19 cellular contexts compared by ENCODE assay signal in the genomic region with DNA sequence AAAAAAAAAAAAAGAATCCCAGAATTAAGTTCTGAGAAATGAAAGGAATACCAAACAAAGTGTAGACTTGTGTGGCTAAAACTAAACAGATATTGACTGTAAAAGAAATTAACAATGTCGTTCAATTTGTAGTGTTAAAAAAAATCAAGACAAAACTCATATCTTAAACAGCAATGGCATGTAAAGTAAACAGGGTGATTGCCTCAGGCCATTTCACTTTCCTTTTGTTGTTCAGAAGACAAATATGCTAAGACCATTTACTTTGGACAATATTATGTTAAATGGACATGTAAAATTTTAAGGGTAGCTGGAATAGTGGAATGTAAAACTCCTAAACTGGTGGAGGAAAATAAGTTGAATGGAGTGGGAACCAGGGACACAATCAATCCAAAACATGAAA.
DNase-seq lines count a peak whose midpoint lies in the region; TF ChIP-seq lines count a peak whose summit lies in the region.
"Had no signal": no experiment of that assay in that cellular context is flagged by ENCODE, and none has a peak within 500 bp of the region (broad histone marks: within the 10 kb centered on the region; RNA-seq: fewer than 3 reads in every experiment).

No MANE protein-coding gene starts in this region.

- no peak overlapping the region for H3K9ac ChIP-seq in mesenchymal stem cell (ENCODE audit: low read length)
- H3K9ac ChIP-seq: GM23248 had no signal

- H3K9me3 ChIP-seq in breast epithelium (no peaks in the 10 kb centered on the region), testis (no peaks in the 10 kb centered on the region), mesenchymal stem cell (ENCODE audit: control insufficient read depth, low read length) (peaks cover 7% of the 10 kb centered on the region)

- H3K4me3 ChIP-seq in breast epithelium (no peak overlapping the region), epithelial cell of esophagus (ENCODE audit: low read length) (no peak overlapping the region), testis (no peak overlapping the region), mesenchymal stem cell (ENCODE audit: insufficient read depth in 1 of 2, low read depth in 1 of 2, low read length in 2 of 2) (no peak overlapping the region)
- H3K4me3 ChIP-seq: GM12878, GM23248 had no signal

- H3K18ac ChIP-seq in mesenchymal stem cell (ENCODE audit: low read depth in 1 of 2, low read length in 2 of 2): no peak overlapping the region

- no peak for TF ChIP-seq POLR2A in breast epithelium (IDR thresholded peaks at IDR 0.05)
- TF ChIP-seq POLR2A in testis (IDR thresholded peaks at IDR 0.05): no peak

- H3K14ac ChIP-seq in mesenchymal stem cell (ENCODE audit: low read length in 2 of 2): no peak overlapping the region

- no peak overlapping the region for H2AFZ ChIP-seq in mesenchymal stem cell (ENCODE audit: low read depth, low read length)
- H2AFZ ChIP-seq: GM23248 had no signal

- TF ChIP-seq CTCF in MCF 10A (IDR thresholded peaks at IDR 0.05; ENCODE audit: unreplicated experiment): no peak
- no peak for TF ChIP-seq CTCF in breast epithelium (IDR thresholded peaks at IDR 0.05)
- TF ChIP-seq CTCF in VCaP (conservative IDR thresholded peaks at IDR 0.05): no peak
- TF ChIP-seq CTCF in epithelial cell of esophagus (IDR thresholded peaks at IDR 0.05; ENCODE audit: insufficient read depth, low read depth, low read length, missing control alignments): no peak
- no peak for TF ChIP-seq CTCF in type B pancreatic cell (conservative IDR thresholded peaks at IDR 0.05)
- TF ChIP-seq CTCF in testis (IDR thresholded peaks at IDR 0.05): no peak

- no peak overlapping the region for H2AK5ac ChIP-seq in mesenchymal stem cell (ENCODE audit: low read length, severe bottlenecking)

- H3K4ac ChIP-seq in mesenchymal stem cell (ENCODE audit: low read depth in 1 of 2, low read length in 2 of 2): no peak overlapping the region

- no peak overlapping the region for H3K23ac ChIP-seq in mesenchymal stem cell (ENCODE audit: low read length in 2 of 2)

- 79 to 85% methylated on average over 1 of the region's 1 CpG for WGBS in testis, 2 donors
- no CpG with 5 or more reads among the region's 1 CpG for WGBS in mesenchymal stem cell

- H2BK12ac ChIP-seq in mesenchymal stem cell (ENCODE audit: low read length in 2 of 2): no peak overlapping the region

- no peaks in the 10 kb centered on the region for H3K36me3 Mint-ChIP-seq in MCF 10A (ENCODE audit: insufficient read depth, unreplicated experiment)
- no peaks in the 10 kb centered on the region for H3K36me3 Mint-ChIP-seq in type B pancreatic cell
- H3K36me3 Mint-ChIP-seq: CD4-positive, CD25-positive, alpha-beta regulatory T cell had no signal

- H3K4me3 Mint-ChIP-seq in MCF 10A (ENCODE audit: unreplicated experiment) (no peak overlapping the region), type B pancreatic cell (peak overlapping the region; percentile 24)
- H3K4me3 Mint-ChIP-seq: B cell; CD4-positive, CD25-positive, alpha-beta regulatory T cell had no signal

- H3K79me1 ChIP-seq in mesenchymal stem cell (replicated peaks; ENCODE audit: low read length, poor library complexity, severe bottlenecking): no peaks in the 10 kb centered on the region

- no peak overlapping the region for H2BK15ac ChIP-seq in mesenchymal stem cell (ENCODE audit: low read depth, poor library complexity, severe bottlenecking)

- H3K27me3 ChIP-seq in breast epithelium (no peaks in the 10 kb centered on the region), testis (no peaks in the 10 kb centered on the region), mesenchymal stem cell (ENCODE audit: control insufficient read depth in 1 of 2, insufficient read depth in 1 of 2, low read length in 2 of 2) (no peaks in the 10 kb centered on the region)

- H3K27ac Mint-ChIP-seq in MCF 10A (ENCODE audit: low read depth, unreplicated experiment) (no peak overlapping the region), type B pancreatic cell (no peak overlapping the region)
- H3K27ac Mint-ChIP-seq: B cell; CD4-positive, CD25-positive, alpha-beta regulatory T cell had no signal

- CTCF ChIA-PET in MCF 10A (lab: Yijun Ruan, JAX): no interaction called here

- BruUV-seq in MCF 10A (replicated peaks; lab: Mats Ljungman, UMichigan): no TSS peak

- H3K27me3 Mint-ChIP-seq in MCF 10A (ENCODE audit: insufficient read depth, unreplicated experiment) (peaks cover 55% of the 10 kb centered on the region), type B pancreatic cell (no peaks in the 10 kb centered on the region)

- no peaks in the 10 kb centered on the region for H3K4me1 Mint-ChIP-seq in MCF 10A (ENCODE audit: insufficient read depth, unreplicated experiment)
- peaks cover 8% of the 10 kb centered on the region for H3K4me1 Mint-ChIP-seq in type B pancreatic cell (ENCODE audit: unreplicated experiment)
- H3K4me1 Mint-ChIP-seq: B cell; CD4-positive, CD25-positive, alpha-beta regulatory T cell had no signal

- H3K36me3 ChIP-seq in breast epithelium: no peaks in the 10 kb centered on the region
- H3K36me3 ChIP-seq in testis (ENCODE audit: low read depth, missing control alignments): no peaks in the 10 kb centered on the region
- no peaks in the 10 kb centered on the region for H3K36me3 ChIP-seq in mesenchymal stem cell (ENCODE audit: control insufficient read depth in 1 of 2, insufficient read depth in 2 of 2, low read depth in 1 of 2, low read length in 2 of 2)

- no peak overlapping the region for H4K91ac ChIP-seq in mesenchymal stem cell (ENCODE audit: low read length)

- H3K9me3 Mint-ChIP-seq in MCF 10A (ENCODE audit: unreplicated experiment) (no peaks in the 10 kb centered on the region), type B pancreatic cell (no peaks in the 10 kb centered on the region)

- no peak overlapping the region for H3K27ac ChIP-seq in breast epithelium
- peak overlapping the region; percentile 42 for H3K27ac ChIP-seq in VCaP
- no peak overlapping the region for H3K27ac ChIP-seq in testis
- H3K27ac ChIP-seq in mesenchymal stem cell (ENCODE audit: low read length, poor library complexity, severe bottlenecking): no peak overlapping the region
- H3K27ac ChIP-seq: 22Rv1, GM23248 had no signal

- intact Hi-C loops in MCF 10A (cut with micrococcal nuclease): no loop called here
- intact Hi-C loops in breast epithelium (cut with DNase I; ENCODE audit: low total_unique reads): no loop called here
- intact Hi-C loops in testis (cut with DNase I; ENCODE audit: low total_unique reads): no loop called here

- DNase-seq in MCF 10A (ENCODE audit: unreplicated experiment): peak; percentile 8
- DNase-seq in breast epithelium (ENCODE audit: low spot score in 2 of 2): no peak
- DNase-seq in epithelial cell of esophagus (ENCODE audit: low read depth): peak; percentile 31
- DNase-seq in type B pancreatic cell (ENCODE audit: extremely low spot score, unreplicated experiment): no peak
- no peak for DNase-seq in testis
- DNase-seq in OCI-M1 (lab: John Stamatoyannopoulos, UW): no peak
- DNase-seq in mesenchymal stem cell: no peak
- DNase-seq: CD4-positive, CD25-positive, alpha-beta regulatory T cell; COR-L47; GM23248; KG1; NCI-H1417 treated with DMSO at 0.1 percent for 48 hours; NCI-H187 treated with DMSO at 0.1 percent for 48 hours; NCI-H226; NCI-H524 treated with DMSO at 0.1 percent for 48 hours had no signal

- no peak overlapping the region for H2BK5ac ChIP-seq in mesenchymal stem cell (ENCODE audit: low read depth, low read length, poor library complexity, severe bottlenecking)

- no peak overlapping the region for H2BK120ac ChIP-seq in mesenchymal stem cell (ENCODE audit: low read depth, low read length)

- no peak overlapping the region for H4K8ac ChIP-seq in mesenchymal stem cell (ENCODE audit: low read length)

- no peak overlapping the region for H3K4me2 ChIP-seq in mesenchymal stem cell (ENCODE audit: low read length, poor library complexity, severe bottlenecking)

- POLR2A ChIA-PET in MCF 10A (lab: Yijun Ruan, JAX): no interaction called here

- no peaks in the 10 kb centered on the region for H3K4me1 ChIP-seq in breast epithelium
- no peaks in the 10 kb centered on the region for H3K4me1 ChIP-seq in testis
- H3K4me1 ChIP-seq in mesenchymal stem cell (ENCODE audit: control insufficient read depth, insufficient read depth, low read depth, low read length): no peaks in the 10 kb centered on the region

Comparison
In these comparisons a context has a peak if more than half of its experiments do, and no peak if none do; other contexts are left out.
1. DNase-seq: peak in MCF 10A (single experiment) and epithelial cell of esophagus (single experiment); none in breast epithelium (0 of 2), type B pancreatic cell (single experiment), testis (single experiment), OCI-M1 (single experiment) and mesenchymal stem cell (single experiment).